ENCODE assay signal across 9 cellular contexts in the genomic region with DNA sequence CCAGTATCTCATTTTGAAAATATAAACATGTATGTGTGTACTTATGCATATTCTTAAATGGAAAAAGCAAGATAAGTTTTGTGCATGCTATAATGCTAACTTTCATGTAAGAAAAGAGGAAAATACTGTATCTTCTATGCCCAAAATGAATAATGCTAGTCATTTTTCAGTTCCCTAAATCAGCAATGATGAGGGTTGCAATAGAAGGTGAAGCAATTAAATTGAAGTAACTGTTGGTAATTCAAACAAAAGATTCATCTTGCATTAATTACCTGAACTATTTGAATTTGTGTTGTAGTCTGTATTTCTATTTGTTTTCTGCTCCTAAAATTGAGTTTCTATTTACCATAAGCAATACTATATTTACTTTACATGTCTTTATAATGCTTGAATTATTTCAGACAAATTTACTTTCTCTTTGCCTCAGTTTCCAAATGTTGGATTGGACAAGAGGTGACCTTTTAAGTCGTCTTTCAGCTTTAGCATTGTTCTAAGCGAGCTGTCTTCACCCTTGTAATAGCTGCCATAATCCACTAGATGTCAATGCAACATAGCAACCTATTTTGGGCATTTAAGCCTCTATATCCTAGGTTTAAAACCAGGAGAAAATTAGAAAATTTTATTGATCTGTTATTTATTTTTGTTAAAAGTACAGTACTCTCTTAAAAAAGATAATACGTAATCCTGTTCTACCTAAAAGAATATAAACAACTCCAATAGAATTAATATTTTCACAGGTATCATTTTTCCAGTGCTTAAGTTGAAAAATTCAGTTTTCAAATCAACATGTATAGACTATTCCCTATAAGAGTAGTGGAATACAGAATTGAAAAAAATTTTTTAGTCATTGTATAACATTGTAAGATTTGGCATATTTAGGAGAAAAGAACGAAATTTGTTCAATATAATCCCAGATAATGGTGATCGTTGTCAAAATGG.
DNase-seq lines count a peak whose midpoint lies in the region; ATAC-seq and TF ChIP-seq lines count a peak whose summit lies in the region.
"Had no signal": no experiment of that assay in that cellular context is flagged by ENCODE, and none has a peak within 500 bp of the region (broad histone marks: within the 10 kb centered on the region; RNA-seq: fewer than 3 reads in every experiment).

No MANE protein-coding gene starts in this region.

- TF ChIP-seq CTCF in OCI-LY1 (IDR thresholded peaks at IDR 0.05; ENCODE audit: low read length): peak; percentile 74

- H3K9ac ChIP-seq in OCI-LY1 (ENCODE audit: low read length): no peak overlapping the region
- H3K9ac ChIP-seq: BLaER1 treated with 17β-estradiol and CSF1 and Interleukin-3, amounts not matched to agents 10 nM and 100 nM had no signal

- no peaks in the 10 kb centered on the region for H3K9me2 ChIP-seq in OCI-LY1 (ENCODE audit: low read depth, low read length)

- H3K27ac ChIP-seq in OCI-LY1 (ENCODE audit: low read depth, low read length, poor library complexity, severe bottlenecking): no peak overlapping the region

- no peaks in the 10 kb centered on the region for H4K20me1 ChIP-seq in OCI-LY1 (ENCODE audit: insufficient read depth, low read length)
- H4K20me1 ChIP-seq: BLaER1 treated with 17β-estradiol and CSF1 and Interleukin-3, amounts not matched to agents 10 nM and 100 nM had no signal

- H3F3A ChIP-seq in OCI-LY1 (ENCODE audit: insufficient read depth, low read length): no peaks in the 10 kb centered on the region

- no peaks in the 10 kb centered on the region for H3K27me3 ChIP-seq in OCI-LY1 (ENCODE audit: insufficient read depth, low read length)
- H3K27me3 ChIP-seq: BLaER1 treated with 17β-estradiol and CSF1 and Interleukin-3, amounts not matched to agents 10 nM and 100 nM had no signal

- H2AFZ ChIP-seq in OCI-LY1 (ENCODE audit: low read length): no peak overlapping the region

- no peaks in the 10 kb centered on the region for H3K9me3 ChIP-seq in OCI-LY1 (ENCODE audit: low read length)

- no peaks in the 10 kb centered on the region for H3K36me3 ChIP-seq in OCI-LY1 (ENCODE audit: insufficient read depth, low read length)
- H3K36me3 ChIP-seq: BLaER1 treated with 17β-estradiol and CSF1 and Interleukin-3, amounts not matched to agents 10 nM and 100 nM had no signal

- no peaks in the 10 kb centered on the region for H3K79me2 ChIP-seq in OCI-LY1 (ENCODE audit: insufficient read depth, low read length)

- no peak overlapping the region for H3K4me3 ChIP-seq in OCI-LY1 (ENCODE audit: low read depth, low read length, poor library complexity, severe bottlenecking)
- H3K4me3 ChIP-seq: BLaER1 treated with 17β-estradiol and CSF1 and Interleukin-3, amounts not matched to agents 10 nM and 100 nM had no signal

- H3K4me2 ChIP-seq in OCI-LY1 (ENCODE audit: low read length): no peak overlapping the region

- DNase-seq in NCI-H1436 (lab: John Stamatoyannopoulos, UW): peak; percentile 1
- no peak for DNase-seq in NCI-H1436 treated with DMSO at 0.1 percent for 48 hours (lab: John Stamatoyannopoulos, UW)
- peak; percentile 50 for DNase-seq in dedifferentiated amniotic fluid mesenchymal stem cell (ENCODE audit: extremely low spot score)
- DNase-seq in medulla oblongata (ENCODE audit: extremely low spot score): peak; percentile 88
- no peak for DNase-seq in effector CD4-positive, alpha-beta T cell

- no peaks in the 10 kb centered on the region for H3K4me1 ChIP-seq in OCI-LY1 (ENCODE audit: insufficient read depth, low read length, severe bottlenecking)

- ATAC-seq in HG03175 (IDR thresholded peaks at IDR 0.05; ENCODE audit: unreplicated experiment) (peak; percentile 55), HG03460 (IDR thresholded peaks at IDR 0.05; ENCODE audit: unreplicated experiment) (no peak)

Comparison
In these comparisons a context has a peak if more than half of its experiments do, and no peak if none do; other contexts are left out.
1. DNase-seq: peak in NCI-H1436 (single experiment), dedifferentiated amniotic fluid mesenchymal stem cell (single experiment) and medulla oblongata (single experiment); none in NCI-H1436 treated with DMSO at 0.1 percent for 48 hours (single experiment) and effector CD4-positive, alpha-beta T cell (single experiment).